ENCODE assay signal across 10 cellular contexts in the genomic region with DNA sequence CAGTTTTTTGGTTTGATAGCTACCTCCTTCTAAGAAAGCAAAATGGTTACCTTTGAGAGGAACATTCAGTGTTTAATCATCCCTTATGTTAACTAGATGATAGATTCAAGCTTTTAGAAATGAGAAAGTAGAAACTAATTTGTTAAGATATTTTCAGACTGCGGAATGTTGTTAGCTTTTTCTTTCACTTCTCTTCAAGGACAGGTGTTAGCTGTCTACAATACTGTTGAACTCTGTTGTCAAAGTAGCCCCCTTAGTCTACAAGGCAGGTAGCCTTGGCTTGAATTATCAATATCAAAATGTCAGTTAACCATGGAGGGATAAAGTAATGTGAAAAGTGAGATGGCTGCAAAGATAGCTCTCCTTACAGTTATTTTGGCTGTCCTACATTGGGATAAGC.
"Had no signal": no experiment of that assay in that cellular context is flagged by ENCODE, and none has a peak within 500 bp of the region (broad histone marks: within the 10 kb centered on the region; RNA-seq: fewer than 3 reads in every experiment).

No MANE protein-coding gene starts in this region.

- H3K9me3 Mint-ChIP-seq: activated naive CD8-positive, alpha-beta T cell treated with anti-CD3 and anti-CD28 coated beads, Interleukin-2, amount 10 ng/mL, durations not matched to agents 7 days and 5 days had no signal

- DNase-seq: activated naive CD8-positive, alpha-beta T cell treated with anti-CD3 and anti-CD28 coated beads, Interleukin-2, amount 10 ng/mL, durations not matched to agents 7 days and 5 days; aorta; caudate nucleus; effector memory CD4-positive, alpha-beta T cell; kidney; left ventricle myocardium superior; mesendoderm; retina; stimulated activated CD4-positive, alpha-beta T cell treated with anti-CD3 and anti-CD28 coated beads, Interleukin-4, amount 100 ng/mL, for 4 hours; T1000 had no signal

- H3K27ac Mint-ChIP-seq: activated naive CD8-positive, alpha-beta T cell treated with anti-CD3 and anti-CD28 coated beads, Interleukin-2, amount 10 ng/mL, durations not matched to agents 7 days and 5 days had no signal

- H3K27me3 Mint-ChIP-seq: activated naive CD8-positive, alpha-beta T cell treated with anti-CD3 and anti-CD28 coated beads, Interleukin-2, amount 10 ng/mL, durations not matched to agents 7 days and 5 days had no signal

- H3K4me3 Mint-ChIP-seq: activated naive CD8-positive, alpha-beta T cell treated with anti-CD3 and anti-CD28 coated beads, Interleukin-2, amount 10 ng/mL, durations not matched to agents 7 days and 5 days had no signal

- ATAC-seq: left ventricle myocardium superior had no signal
